1 cellular context compared by ENCODE assay signal in genomic region chr15:52678468-52679231, GRCh38.
A peak's percentile ranks its signal among the peaks of the same experiment; 100 is the strongest.
TF ChIP-seq lines count a peak whose summit lies in the region.

No MANE protein-coding gene starts in this region.

TF ChIP-seq in HepG2, 621 proteins besides CTCF, POLR2A, EP300 and RAD21 (continued from another document):
- TF ChIP-seq ZNF670 (CRISPR knock-in tag; IDR thresholded peaks at IDR 0.05; ENCODE audit: borderline replicate concordance): peak; percentile 51; the same call in 1 of the 2 replicates
